In genomic region chr7:54907981-54908380, GRCh38 we compare ENCODE assay signal across 20 cellular contexts.
DNase-seq lines count a peak whose midpoint lies in the region; ATAC-seq and TF ChIP-seq lines count a peak whose summit lies in the region.
"Had no signal": no experiment of that assay in that cellular context is flagged by ENCODE, and none has a peak within 500 bp of the region (broad histone marks: within the 10 kb centered on the region; RNA-seq: fewer than 3 reads in every experiment).

No MANE protein-coding gene starts in this region.

- no peak for TF ChIP-seq POLR2A in breast epithelium (IDR thresholded peaks at IDR 0.05)

- H3K4me1 Mint-ChIP-seq in MCF 10A (ENCODE audit: insufficient read depth, unreplicated experiment), result peaks cover 8% of the 10 kb centered on the region
- H3K4me1 Mint-ChIP-seq in mesothelial cell of epicardium, result no peaks in the 10 kb centered on the region
- no peaks in the 10 kb centered on the region for H3K4me1 Mint-ChIP-seq in stimulated activated naive CD8-positive, alpha-beta T cell treated with anti-CD3 and anti-CD28 coated beads, Interleukin-15, amount 100 ng/mL, for 72 hours

- no peaks in the 10 kb centered on the region for H3K79me2 ChIP-seq in PC-3 (ENCODE audit: low read length)

- H3K9me3 ChIP-seq in breast epithelium (no peaks in the 10 kb centered on the region), PC-3 (ENCODE audit: low read length) (no peaks in the 10 kb centered on the region)
- H3K9me3 ChIP-seq: BE2C had no signal

- H3K36me3 Mint-ChIP-seq in MCF 10A (ENCODE audit: insufficient read depth, unreplicated experiment) (no peaks in the 10 kb centered on the region), mesothelial cell of epicardium (no peaks in the 10 kb centered on the region)

- H3K4me3 ChIP-seq in breast epithelium (no peak overlapping the region), PC-3 (ENCODE audit: low read length) (no peak overlapping the region), fibroblast of mammary gland (ENCODE audit: control insufficient read depth, low read depth, low read length) (no peak overlapping the region)
- H3K4me3 ChIP-seq: GM12878 had no signal

- ATAC-seq in PC-3, result peak; percentile 43; the same call in 1 of the 2 replicates
- no peak for ATAC-seq in stimulated activated naive CD8-positive, alpha-beta T cell treated with anti-CD3 and anti-CD28 coated beads, Interleukin-15, amount 100 ng/mL, for 72 hours
- ATAC-seq: GM12878 had no signal

- H3K27me3 Mint-ChIP-seq in MCF 10A (ENCODE audit: insufficient read depth, unreplicated experiment), result no peaks in the 10 kb centered on the region
- H3K27me3 Mint-ChIP-seq in mesothelial cell of epicardium (ENCODE audit: low read depth), result peaks cover 7% of the 10 kb centered on the region
- no peaks in the 10 kb centered on the region for H3K27me3 Mint-ChIP-seq in stimulated activated naive CD8-positive, alpha-beta T cell treated with anti-CD3 and anti-CD28 coated beads, Interleukin-15, amount 100 ng/mL, for 72 hours

- no peak overlapping the region for H3K27ac ChIP-seq in breast epithelium
- peak overlapping the region; percentile 62 for H3K27ac ChIP-seq in PC-3 (ENCODE audit: low read length)
- H3K27ac ChIP-seq: KMS-11 had no signal

- POLR2A ChIA-PET in MCF 10A (lab: Yijun Ruan, JAX) (interaction anchor here (1.3 kb wide), 1 partner anchor 112 kb away, joined by 5 read pairs; no protein-coding TSS in a partner anchor), PC-3 (lab: Charles Lee; ENCODE audit: unreplicated experiment) (interaction anchor here (0.6 kb wide), 1 partner anchor 61 kb away, joined by 6 read pairs; no protein-coding TSS in a partner anchor)

- H3K4me1 ChIP-seq in breast epithelium (no peaks in the 10 kb centered on the region), PC-3 (ENCODE audit: insufficient read depth, low read length) (peaks cover 24% of the 10 kb centered on the region)
- H3K4me1 ChIP-seq: BE2C had no signal

- no TSS peak for BruUV-seq in MCF 10A (replicated peaks; lab: Mats Ljungman, UMichigan)
- BruUV-seq in PC-3 (replicated peaks; lab: Mats Ljungman, UMichigan), result no TSS peak

- CTCF ChIA-PET in MCF 10A (lab: Yijun Ruan, JAX), result no interaction called here
- CTCF ChIA-PET in PC-3 (lab: Charles Lee), result no interaction called here

- intact Hi-C loops in MCF 10A (cut with micrococcal nuclease), result no loop called here
- intact Hi-C loops in breast epithelium (cut with DNase I; ENCODE audit: low total_unique reads), result loop anchor here (10.0 kb wide), 1 partner anchor 1637 kb away; no protein-coding TSS in a partner anchor
- intact Hi-C loops in PC-3 (cut with micrococcal nuclease), result no loop called here

- H3K27me3 ChIP-seq in breast epithelium, result no peaks in the 10 kb centered on the region
- H3K27me3 ChIP-seq in PC-3 (ENCODE audit: low read length), result no peaks in the 10 kb centered on the region
- H3K27me3 ChIP-seq: BE2C had no signal

- TF ChIP-seq CTCF in MCF 10A (IDR thresholded peaks at IDR 0.05; ENCODE audit: unreplicated experiment), result no peak
- TF ChIP-seq CTCF in breast epithelium (IDR thresholded peaks at IDR 0.05), result no peak
- TF ChIP-seq CTCF in PC-3 (conservative IDR thresholded peaks at IDR 0.05; ENCODE audit: low read depth, low read length), result no peak
- no peak for TF ChIP-seq CTCF in fibroblast of mammary gland (conservative IDR thresholded peaks at IDR 0.05; ENCODE audit: control insufficient read depth, insufficient read depth, low read depth, low read length)
- no peak for TF ChIP-seq CTCF in mesothelial cell of epicardium (IDR thresholded peaks at IDR 0.05; ENCODE audit: unreplicated experiment)

- H3K4me2 ChIP-seq in PC-3 (ENCODE audit: low read length), result peak overlapping the region; percentile 12
- H3K4me2 ChIP-seq: KMS-11 had no signal

- H3K9ac ChIP-seq in PC-3 (ENCODE audit: low read length), result no peak overlapping the region
- H3K9ac ChIP-seq: KMS-11 had no signal

- H3K4me3 Mint-ChIP-seq in MCF 10A (ENCODE audit: unreplicated experiment) (no peak overlapping the region), mesothelial cell of epicardium (no peak overlapping the region)
- H3K4me3 Mint-ChIP-seq in stimulated activated naive CD8-positive, alpha-beta T cell treated with anti-CD3 and anti-CD28 coated beads, Interleukin-15, amount 100 ng/mL, for 72 hours, result no peak overlapping the region

- no peaks in the 10 kb centered on the region for H3F3A ChIP-seq in PC-3 (ENCODE audit: low read length, unreplicated experiment)

- H2AFZ ChIP-seq in PC-3 (ENCODE audit: low read length), result no peak overlapping the region

- no peaks in the 10 kb centered on the region for H3K9me2 ChIP-seq in PC-3 (replicated peaks; ENCODE audit: low read length)

- DNase-seq in MCF 10A (ENCODE audit: unreplicated experiment) (no peak), breast epithelium (ENCODE audit: low spot score in 2 of 2) (no peak), PC-3 (peak; percentile 61), fibroblast of mammary gland (ENCODE audit: low read depth) (peak; percentile 11), mesothelial cell of epicardium (ENCODE audit: low spot score in 2 of 2, unreplicated experiment in 2 of 2) (no peak)
- no peak for DNase-seq in stimulated activated naive CD8-positive, alpha-beta T cell treated with anti-CD3 and anti-CD28 coated beads, Interleukin-15, amount 100 ng/mL, for 72 hours
- no peak for DNase-seq in effector CD8-positive, alpha-beta T cell (lab: John Stamatoyannopoulos, UW)
- DNase-seq: BE2C, DMS79 treated with DMSO at 0.1 percent for 48 hours, H7, NCI-H1105, NCI-H146, NCI-H2029, NCI-H345, NCI-H524 treated with DMSO at 0.1 percent for 48 hours, NCI-H82, Right ventricle myocardium superior, SW 1271 had no signal

- no peaks in the 10 kb centered on the region for H3K9me3 Mint-ChIP-seq in MCF 10A (ENCODE audit: unreplicated experiment)
- no peaks in the 10 kb centered on the region for H3K9me3 Mint-ChIP-seq in mesothelial cell of epicardium
- H3K9me3 Mint-ChIP-seq in stimulated activated naive CD8-positive, alpha-beta T cell treated with anti-CD3 and anti-CD28 coated beads, Interleukin-15, amount 100 ng/mL, for 72 hours, result peaks cover 0 to 20% of the 10 kb centered on the region in 2 donors

- H3K36me3 ChIP-seq in breast epithelium (no peaks in the 10 kb centered on the region), PC-3 (ENCODE audit: low read depth, low read length) (no peaks in the 10 kb centered on the region)
- H3K36me3 ChIP-seq: BE2C had no signal

- H3K27ac Mint-ChIP-seq in MCF 10A (ENCODE audit: low read depth, unreplicated experiment) (peak overlapping the region; percentile 70), mesothelial cell of epicardium (no peak overlapping the region)
- no peak overlapping the region for H3K27ac Mint-ChIP-seq in stimulated activated naive CD8-positive, alpha-beta T cell treated with anti-CD3 and anti-CD28 coated beads, Interleukin-15, amount 100 ng/mL, for 72 hours

- H4K20me1 ChIP-seq in PC-3 (ENCODE audit: low read length), result no peaks in the 10 kb centered on the region

Comparison
In these comparisons a context has a peak if more than half of its experiments do, and no peak if none do; other contexts are left out.
1. DNase-seq: peak in PC-3 (single experiment) and fibroblast of mammary gland (single experiment); none in MCF 10A (single experiment), breast epithelium (0 of 2), mesothelial cell of epicardium (0 of 2), stimulated activated naive CD8-positive, alpha-beta T cell treated with anti-CD3 and anti-CD28 coated beads, Interleukin-15, amount 100 ng/mL, for 72 hours (0 of 2) and effector CD8-positive, alpha-beta T cell (single experiment).